14 cellular contexts compared by ENCODE assay signal in genomic region chr6:39330057-39330456, GRCh38. TPM values are rescaled to one million over a fixed set of nuclear protein-coding genes. Genes with fewer than 3 reads are reported as not detected.
A peak's percentile ranks its signal among the peaks of the same experiment; 100 is the strongest.
DNase-seq lines count a peak whose midpoint lies in the region; ATAC-seq and TF ChIP-seq lines count a peak whose summit lies in the region.
"Had no signal": no experiment of that assay in that cellular context is flagged by ENCODE, and none has a peak within 500 bp of the region (broad histone marks: within the 10 kb centered on the region; RNA-seq: fewer than 3 reads in every experiment).

No MANE protein-coding gene starts in this region.

- 65 to 87% (median 74%) methylated on average over 3 of the region's 3 CpGs for WGBS in adrenal gland, 4 donors

- no peak overlapping the region for H3K4me3 ChIP-seq in adrenal gland
- H3K4me3 ChIP-seq in H7 (ENCODE audit: insufficient read depth, low read depth, low read length) = no peak overlapping the region

- in situ Hi-C loops in GM13977 (cut with MboI; ENCODE audit: low pct_unique_long_range_greater_than_20kb, low sequenced_read_pairs, unreplicated experiment) = no loop called here

- no peak overlapping the region for H3K27ac ChIP-seq in adrenal gland
- H3K27ac ChIP-seq: neutrophil had no signal

- intact Hi-C loops in adrenal gland (cut with DNase I) = no loop called here

- DNase-seq in GM13977 (ENCODE audit: low spot score) = peak; percentile 52
- DNase-seq in GM20000 (ENCODE audit: low spot score) = peak; percentile 64
- DNase-seq in adrenal gland = peak in 4 of 7 donors; percentile 20 to 60 (median 26)
- DNase-seq in NCI-H526 treated with DMSO at 0.1 percent for 48 hours (lab: John Stamatoyannopoulos, UW) = no peak
- DNase-seq in activated naive CD4-positive, alpha-beta T cell treated with anti-CD3 and anti-CD28 coated beads, Interleukin-2, amount 50 U/mL, for 16 hours = no peak
- no peak for DNase-seq in H7
- DNase-seq: activated effector memory CD4-positive, alpha-beta T cell treated with Interleukin-2 at 50 U/mL for 16 hours; effector CD8-positive, alpha-beta T cell; NCI-H1436; stimulated activated CD4-positive, alpha-beta T cell treated with anti-CD3 and anti-CD28 coated beads, Interleukin-4, amount 100 ng/mL, for 24 hours had no signal

- no peaks in the 10 kb centered on the region for H3K27me3 ChIP-seq in adrenal gland
- H3K27me3 ChIP-seq in H7 (ENCODE audit: control insufficient read depth, insufficient read depth, low read length) = no peaks in the 10 kb centered on the region; the same call in 1 of the 2 replicates

- TF ChIP-seq CTCF in GM13977 (IDR thresholded peaks at IDR 0.05; ENCODE audit: extremely low read depth, insufficient read depth, missing control alignments) (no peak), GM20000 (IDR thresholded peaks at IDR 0.05; ENCODE audit: extremely low read depth, missing control alignments) (no peak), adrenal gland (IDR thresholded peaks at IDR 0.05) (no peak)

- H3K36me3 ChIP-seq in adrenal gland (replicated peaks in 1 of 2) (no peaks in the 10 kb centered on the region), H7 (replicated peaks; ENCODE audit: control insufficient read depth, insufficient read depth, low read length) (no peaks in the 10 kb centered on the region)
- H3K36me3 ChIP-seq: neutrophil had no signal

- ATAC-seq in HG03354 (IDR thresholded peaks at IDR 0.05; ENCODE audit: poor library complexity, severe bottlenecking, unreplicated experiment) (peak; percentile 83), HG03469 (IDR thresholded peaks at IDR 0.05; ENCODE audit: unreplicated experiment) (no peak)

- H3K9me3 ChIP-seq in adrenal gland (replicated peaks in 1 of 3) = no peaks in the 10 kb centered on the region
- H3K9me3 ChIP-seq: neutrophil had no signal

- H3K4me1 ChIP-seq in adrenal gland (replicated peaks in 1 of 2) = no peaks in the 10 kb centered on the region

- TF ChIP-seq POLR2A in adrenal gland (IDR thresholded peaks at IDR 0.05) = no peak

RNA-seq across cellular contexts. Expression of gene KCNK16, which starts 7.6 kb away (rescaled TPM):
- not detected for total RNA-seq in adrenal gland
- polyA plus RNA-seq in adrenal gland = not detected
- not detected in 2 replicates for total RNA-seq in H7 (2014; rRNA removed; shearing (Covaris generic))
- total RNA-seq: ureter had no signal

RNA-seq across cellular contexts. Expression of gene KCNK17, which starts 15.8 kb away (rescaled TPM):
- under 1 TPM in 1 of 8 donors, not detected in 7; 0.36 TPM for total RNA-seq in adrenal gland
- polyA plus RNA-seq in adrenal gland = under 1 TPM; 0.10 to 0.16 (median 0.11) TPM
- 1.1 and 1.4 TPM in 2 replicates for total RNA-seq in H7 (2014; rRNA removed; shearing (Covaris generic))
- total RNA-seq: ureter had no signal

Comparison
In these comparisons a context has a peak if more than half of its experiments do, and no peak if none do; other contexts are left out.
1. DNase-seq: peak in GM13977 (single experiment), GM20000 (single experiment) and adrenal gland (4 of 7); none in NCI-H526 treated with DMSO at 0.1 percent for 48 hours (single experiment), activated naive CD4-positive, alpha-beta T cell treated with anti-CD3 and anti-CD28 coated beads, Interleukin-2, amount 50 U/mL, for 16 hours (single experiment) and H7 (single experiment).